8 cellular contexts compared by ENCODE assay signal in genomic region chr6:34674930-34675329, GRCh38. TPM values are rescaled to one million over a fixed set of nuclear protein-coding genes. Genes with fewer than 3 reads are reported as not detected.
DNase-seq lines count a peak whose midpoint lies in the region; ATAC-seq and TF ChIP-seq lines count a peak whose summit lies in the region.
"Not testable (repeated sequence)": the region's sequence is repeated elsewhere in the genome, so short reads cannot be mapped to it uniquely, and the experiment has no call there.

No MANE protein-coding gene starts in this region.

- H3K4me1 Mint-ChIP-seq in CD4-positive, CD25-positive, alpha-beta regulatory T cell = peaks cover 22 to 83% (median 57%) of the 10 kb centered on the region in 4 donors
- H3K4me1 Mint-ChIP-seq in HFFc6 (ENCODE audit: low read depth) = peaks cover 48% of the 10 kb centered on the region
- H3K4me1 Mint-ChIP-seq in activated CD4-positive, alpha-beta T cell treated with anti-CD3 and anti-CD28 coated beads, Interleukin-2, amount 10 ng/mL, durations not matched to agents 7 days and 5 days = peaks cover 59% of the 10 kb centered on the region
- peaks cover 58% of the 10 kb centered on the region for H3K4me1 Mint-ChIP-seq in activated naive CD8-positive, alpha-beta T cell (ENCODE audit: low read depth)
- H3K4me1 Mint-ChIP-seq in effector memory CD8-positive, alpha-beta T cell (ENCODE audit: low read depth in 2 of 2) = peaks cover 37 to 54% of the 10 kb centered on the region in 2 donors
- H3K4me1 Mint-ChIP-seq in naive thymus-derived CD8-positive, alpha-beta T cell = peaks cover 39 to 74% (median 66%) of the 10 kb centered on the region in 4 donors

- 0 out of 3 replicates have a peak, but pooled peaks have one; percentile 4 for TF ChIP-seq CTCF in GM12872 (IDR thresholded peaks at IDR 0.05; ENCODE audit: insufficient read depth, low read depth, low read length)
- not testable (repeated sequence) for TF ChIP-seq CTCF in HFFc6 (IDR thresholded peaks at IDR 0.05); Peyer's patch (IDR thresholded peaks at IDR 0.05)

- H3K36me3 Mint-ChIP-seq in CD4-positive, CD25-positive, alpha-beta regulatory T cell; HFFc6 (ENCODE audit: low read depth); activated CD4-positive, alpha-beta T cell treated with anti-CD3 and anti-CD28 coated beads, Interleukin-2, amount 10 ng/mL, durations not matched to agents 7 days and 5 days (ENCODE audit: low read depth); activated naive CD8-positive, alpha-beta T cell; naive thymus-derived CD8-positive, alpha-beta T cell: not testable (repeated sequence)
- H3K36me3 Mint-ChIP-seq in effector memory CD8-positive, alpha-beta T cell (ENCODE audit: insufficient read depth) = peaks cover 21% of the 10 kb centered on the region

- H3K27ac ChIP-seq in CD4-positive, CD25-positive, alpha-beta regulatory T cell (ENCODE audit: insufficient read depth, low read length, poor library complexity, severe bottlenecking) = peak overlapping the region; percentile 91
- H3K27ac ChIP-seq in Peyer's patch = peak overlapping the region; percentile 50 to 79 (median 67)

- H3K36me3 ChIP-seq in CD4-positive, CD25-positive, alpha-beta regulatory T cell (ENCODE audit: control insufficient read depth, insufficient read depth, low read length); Peyer's patch: not testable (repeated sequence)

- not testable (repeated sequence) for H3K9me3 ChIP-seq in CD4-positive, CD25-positive, alpha-beta regulatory T cell (ENCODE audit: control insufficient read depth in 2 of 2, low read length in 2 of 2); Peyer's patch

- not testable (repeated sequence) for H3K27me3 Mint-ChIP-seq in CD4-positive, CD25-positive, alpha-beta regulatory T cell; HFFc6 (ENCODE audit: insufficient read depth); activated CD4-positive, alpha-beta T cell treated with anti-CD3 and anti-CD28 coated beads, Interleukin-2, amount 10 ng/mL, durations not matched to agents 7 days and 5 days; activated naive CD8-positive, alpha-beta T cell; effector memory CD8-positive, alpha-beta T cell; naive thymus-derived CD8-positive, alpha-beta T cell

- H3K4me3 Mint-ChIP-seq in CD4-positive, CD25-positive, alpha-beta regulatory T cell = peak overlapping the region in 3 of 4 donors; percentile 4 to 89 (median 83)
- H3K4me3 Mint-ChIP-seq in HFFc6; activated CD4-positive, alpha-beta T cell treated with anti-CD3 and anti-CD28 coated beads, Interleukin-2, amount 10 ng/mL, durations not matched to agents 7 days and 5 days; activated naive CD8-positive, alpha-beta T cell; effector memory CD8-positive, alpha-beta T cell: not testable (repeated sequence)
- peak overlapping the region in 5 of 10 donors; percentile 20 to 67 (median 33) for H3K4me3 Mint-ChIP-seq in naive thymus-derived CD8-positive, alpha-beta T cell

- ATAC-seq in CD4-positive, CD25-positive, alpha-beta regulatory T cell (ENCODE audit: low read depth in 2 of 2); effector memory CD8-positive, alpha-beta T cell (replicated peaks); naive thymus-derived CD8-positive, alpha-beta T cell: not testable (repeated sequence)

- TF ChIP-seq POLR2A in Peyer's patch (IDR thresholded peaks at IDR 0.05) = not testable (repeated sequence)

- peak overlapping the region; percentile 96 to 98 (median 96) for H3K27ac Mint-ChIP-seq in CD4-positive, CD25-positive, alpha-beta regulatory T cell
- H3K27ac Mint-ChIP-seq in HFFc6 = 0 out of 2 replicates have a peak overlapping the region, but pooled peaks have one; percentile 65
- peak overlapping the region; percentile 50 for H3K27ac Mint-ChIP-seq in activated CD4-positive, alpha-beta T cell treated with anti-CD3 and anti-CD28 coated beads, Interleukin-2, amount 10 ng/mL, durations not matched to agents 7 days and 5 days
- H3K27ac Mint-ChIP-seq in activated naive CD8-positive, alpha-beta T cell = peak overlapping the region; percentile 89
- H3K27ac Mint-ChIP-seq in effector memory CD8-positive, alpha-beta T cell = peak overlapping the region; percentile 94 to 96
- H3K27ac Mint-ChIP-seq in naive thymus-derived CD8-positive, alpha-beta T cell = peak overlapping the region; percentile 92 to 98 (median 97)

- not testable (repeated sequence) for DNase-seq in CD4-positive, CD25-positive, alpha-beta regulatory T cell; HFFc6; activated CD4-positive, alpha-beta T cell treated with anti-CD3 and anti-CD28 coated beads, Interleukin-2, amount 10 ng/mL, durations not matched to agents 7 days and 5 days; effector memory CD8-positive, alpha-beta T cell; naive thymus-derived CD8-positive, alpha-beta T cell
- peak in 2 of 3 donors; percentile 67 to 68 for DNase-seq in Peyer's patch

- not testable (repeated sequence) for H3K27me3 ChIP-seq in CD4-positive, CD25-positive, alpha-beta regulatory T cell (ENCODE audit: control insufficient read depth, insufficient read depth, low read length); Peyer's patch

- H3K4me1 ChIP-seq in CD4-positive, CD25-positive, alpha-beta regulatory T cell (ENCODE audit: control insufficient read depth, insufficient read depth, low read length, poor library complexity, severe bottlenecking) = peaks cover 67% of the 10 kb centered on the region
- peaks cover 0 to 42% (median 18%) of the 10 kb centered on the region in 4 donors for H3K4me1 ChIP-seq in Peyer's patch

- H3K4me3 ChIP-seq in CD4-positive, CD25-positive, alpha-beta regulatory T cell (ENCODE audit: low read depth, low read length); Peyer's patch: not testable (repeated sequence)

- CTCF ChIA-PET in activated CD4-positive, alpha-beta T cell treated with anti-CD3 and anti-CD28 coated beads, Interleukin-2, amount 10 ng/mL, durations not matched to agents 7 days and 5 days (lab: Charles Lee) = interaction anchor here (0.8 to 1.6 kb wide), 3 partner anchors 11 to 18 kb away, joined by 3 read pairs; no protein-coding TSS in a partner anchor

- not testable (repeated sequence) for H3K9me3 Mint-ChIP-seq in CD4-positive, CD25-positive, alpha-beta regulatory T cell; HFFc6; activated CD4-positive, alpha-beta T cell treated with anti-CD3 and anti-CD28 coated beads, Interleukin-2, amount 10 ng/mL, durations not matched to agents 7 days and 5 days; activated naive CD8-positive, alpha-beta T cell (ENCODE audit: low read depth); effector memory CD8-positive, alpha-beta T cell; naive thymus-derived CD8-positive, alpha-beta T cell

- POLR2A ChIA-PET in activated CD4-positive, alpha-beta T cell treated with anti-CD3 and anti-CD28 coated beads, Interleukin-2, amount 10 ng/mL, durations not matched to agents 7 days and 5 days (lab: Charles Lee) = not testable (repeated sequence)
- POLR2A ChIA-PET in naive thymus-derived CD8-positive, alpha-beta T cell (lab: Charles Lee) = interaction anchor here (2.4 to 4.0 kb wide), 2 partner anchors 21 to 81 kb away, joined by 10 to 34 read pairs; partner anchors contain the start of genes ILRUN and SNRPC

RNA-seq across cellular contexts. Expression of gene ILRUN, which starts 21.6 kb away (rescaled TPM):
- 89.6 TPM for total RNA-seq in CD4-positive, CD25-positive, alpha-beta regulatory T cell
- 10 to 100 TPM; 18.7 to 23.4 (median 22.9) TPM for polyA plus RNA-seq in CD4-positive, CD25-positive, alpha-beta regulatory T cell
- 10 to 100 TPM; 56.0 to 65.1 (median 59.4) TPM for total RNA-seq in HFFc6 (2021; fragmentation: NEBNext Ultra II Directional; extraction: Animal tissue kit (Norgen Biotek cat#: 25700))
- total RNA-seq in Peyer's patch = 10 to 100 TPM; 52.8 to 82.3 (median 73.9) TPM
- 10 to 100 TPM; 68.0 to 72.0 TPM for total RNA-seq in activated CD4-positive, alpha-beta T cell treated with anti-CD3 and anti-CD28 coated beads, Interleukin-2, amount 10 ng/mL, durations not matched to agents 7 days and 5 days
- total RNA-seq in naive thymus-derived CD8-positive, alpha-beta T cell = 10 to 100 TPM; 60.7 to 61.8 TPM
- polyA plus RNA-seq in naive thymus-derived CD8-positive, alpha-beta T cell = 10 to 100 TPM; 10.5 to 14.5 (median 11.7) TPM
